In the genomic region with DNA sequence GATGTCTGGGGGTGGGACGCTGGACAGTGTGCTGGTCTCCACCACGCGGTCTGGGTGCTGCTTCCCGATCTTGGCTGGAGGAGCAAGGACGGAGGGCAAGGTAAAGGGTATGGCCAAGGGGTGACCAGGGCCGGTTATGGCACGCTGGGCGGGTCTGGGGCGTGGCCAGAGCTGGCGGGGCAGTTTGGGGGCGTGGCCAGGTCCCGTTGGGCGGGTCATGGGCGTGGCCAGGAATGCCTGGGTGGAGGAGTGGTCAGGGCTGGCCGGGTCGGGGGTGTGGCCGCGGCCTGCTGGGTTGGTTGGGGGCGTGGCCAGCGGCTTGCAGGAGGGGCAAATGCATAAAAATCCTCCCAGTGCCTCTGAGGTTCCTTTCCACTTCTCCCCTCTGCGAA, we compare ENCODE assay signal across 9 cellular contexts. TPM values are rescaled to one million over a fixed set of nuclear protein-coding genes. Genes with fewer than 3 reads are reported as not detected.
DNase-seq lines count a peak whose midpoint lies in the region; ATAC-seq, FAIRE-seq and TF ChIP-seq lines count a peak whose summit lies in the region.
"Had no signal": no experiment of that assay in that cellular context is flagged by ENCODE, and none has a peak within 500 bp of the region (broad histone marks: within the 10 kb centered on the region; RNA-seq: fewer than 3 reads in every experiment).

No MANE protein-coding gene starts in this region.

- H4K91ac ChIP-seq in H1 (replicated peaks; ENCODE audit: insufficient read length, low read length) (no peak overlapping the region), neuronal stem cell (ENCODE audit: low read depth, low read length, poor library complexity) (no peak overlapping the region)

- H3K27me3 Mint-ChIP-seq in mesothelial cell of epicardium (ENCODE audit: low read depth): no peaks in the 10 kb centered on the region

- H3K4me1 ChIP-seq in H1 (replicated peaks in 1 of 4; ENCODE audit: control insufficient read depth in 3 of 4, insufficient read depth in 4 of 4, low read length in 3 of 4): peaks cover 0 to 4% (median 2%) of the 10 kb centered on the region in 4 experiments; a peak in 3 of 7 replicates
- no peaks in the 10 kb centered on the region for H3K4me1 ChIP-seq in neuronal stem cell (ENCODE audit: control insufficient read depth in 2 of 2, insufficient read depth in 1 of 2, low read depth in 1 of 2, low read length in 2 of 2)

- H3K27ac ChIP-seq in H1 (ENCODE audit: low read depth, low read length) (no peak overlapping the region; the same call in 1 of the 2 replicates), neuronal stem cell (replicated peaks; ENCODE audit: low read length) (no peak overlapping the region)

- no peak overlapping the region for H2BK20ac ChIP-seq in H1 (ENCODE audit: low read length)

- no peak for TF ChIP-seq POLR2A in H1 (IDR thresholded peaks at IDR 0.05; ENCODE audit: control extremely low read depth in 1 of 2, low read depth in 2 of 2, low read length in 2 of 2)

- H2BK12ac ChIP-seq in H1 (ENCODE audit: low read depth, low read length) (peak overlapping the region; percentile 60; the same call in 1 of the 2 replicates), neuronal stem cell (ENCODE audit: low read length) (no peak overlapping the region)

- H3K27me3 ChIP-seq in H1 (replicated peaks in 1 of 4; ENCODE audit: control insufficient read depth in 3 of 4, extremely low read depth in 1 of 4, insufficient read depth in 3 of 4, low read length in 3 of 4) (no peaks in the 10 kb centered on the region), neuronal stem cell (ENCODE audit: control insufficient read depth in 3 of 3, insufficient read depth in 3 of 3, low read depth in 1 of 3, low read length in 3 of 3) (no peaks in the 10 kb centered on the region)
- H3K27me3 ChIP-seq: neutrophil had no signal

- no peaks in the 10 kb centered on the region for H3K79me2 ChIP-seq in H1 (ENCODE audit: control insufficient read depth in 1 of 2, insufficient read depth in 2 of 2, low read length in 2 of 2)

- no peak overlapping the region for H3K4me3 ChIP-seq in H1 (ENCODE audit: extremely low read depth in 1 of 4, insufficient read depth in 2 of 4, low read depth in 3 of 4, low read length in 4 of 4)
- H3K4me3 ChIP-seq in neuronal stem cell (ENCODE audit: low read length in 2 of 2): no peak overlapping the region

- no peak overlapping the region for H2BK5ac ChIP-seq in H1 (ENCODE audit: low read depth, low read length)
- no peak overlapping the region for H2BK5ac ChIP-seq in neuronal stem cell (ENCODE audit: low read length)

- no peak overlapping the region for H3K56ac ChIP-seq in H1 (replicated peaks; ENCODE audit: insufficient read length, low read depth, low read length)

- TF ChIP-seq RAD21 in H1 (IDR thresholded peaks at IDR 0.05 in 1 of 2, conservative IDR thresholded peaks at IDR 0.05 in 1 of 2; ENCODE audit: low read depth in 2 of 2, low read length in 2 of 2): no peak

- H3K9ac ChIP-seq in H1 (replicated peaks in 1 of 4; ENCODE audit: extremely low read depth in 1 of 4, low read depth in 3 of 4, low read length in 3 of 4) (no peak overlapping the region), neuronal stem cell (ENCODE audit: low read depth, low read length, poor library complexity) (no peak overlapping the region)

- FAIRE-seq in RCC 7860 (lab: Jason Lieb, UNC) (no peak), H1 (lab: Jason Lieb, UNC) (no peak)

- H3K18ac ChIP-seq in H1 (ENCODE audit: extremely low read depth, low read length): peak overlapping the region; percentile 38; the same call in 1 of the 2 replicates
- no peak overlapping the region for H3K18ac ChIP-seq in neuronal stem cell (ENCODE audit: low read length)

- DNase-seq in activated effector memory CD4-positive, alpha-beta T cell treated with anti-CD3 and anti-CD28 coated beads, Interleukin-2, amount 50 U/mL, for 16 hours: peak; percentile 77
- no peak for DNase-seq in activated effector memory CD4-positive, alpha-beta T cell treated with Interleukin-2 at 50 U/mL for 16 hours
- DNase-seq in RCC 7860 (ENCODE audit: low spot score) (peak; percentile 16), H1 (ENCODE audit: low read depth in 1 of 2, low spot score in 2 of 2) (peak in 1 of 2 experiments; percentile 100), neuronal stem cell (ENCODE audit: low spot score) (peak; percentile 57), mesothelial cell of epicardium (ENCODE audit: low spot score in 2 of 2, unreplicated experiment in 2 of 2) (no peak)

- H4K8ac ChIP-seq in H1 (ENCODE audit: extremely low read depth, insufficient read depth, low read length) (no peak overlapping the region), neuronal stem cell (ENCODE audit: low read depth, low read length) (no peak overlapping the region)

- H3K79me1 ChIP-seq in H1 (ENCODE audit: low read depth, low read length) (no peaks in the 10 kb centered on the region), neuronal stem cell (ENCODE audit: low read depth, low read length) (peaks cover 11% of the 10 kb centered on the region)

- no peak overlapping the region for H3K4me3 Mint-ChIP-seq in mesothelial cell of epicardium

- H3K9me3 Mint-ChIP-seq in mesothelial cell of epicardium: no peaks in the 10 kb centered on the region

- H4K20me1 ChIP-seq in H1 (replicated peaks in 1 of 2; ENCODE audit: control insufficient read depth in 1 of 2, insufficient read depth in 2 of 2, low read length in 2 of 2): peaks cover 0 to 2% of the 10 kb centered on the region in 2 experiments

- no peak overlapping the region for H3K4ac ChIP-seq in H1 (replicated peaks; ENCODE audit: insufficient read length, low read depth, low read length)
- H3K4ac ChIP-seq in neuronal stem cell (ENCODE audit: low read length): no peak overlapping the region

- 52% methylated on average over 21 of the region's 21 CpGs; no CpG with 5 or more reads in 1 of the 2 experiments for WGBS in H1 (ENCODE audit: extremely low coverage in 1 of 2, insufficient coverage in 1 of 2, insufficient read length in 1 of 2, insufficient replicate concordance in 2 of 2, low coverage in 1 of 2, low lambda C conversion rate in 2 of 2, missing lambda C conversion rate in 1 of 2), 2 experiments
- WGBS in neuronal stem cell (ENCODE audit: extremely low coverage in 2 of 2, insufficient read length in 2 of 2, insufficient replicate concordance in 1 of 2), 2 donors: no CpG with 5 or more reads among the region's 21 CpGs

- no peak overlapping the region for H2AFZ ChIP-seq in H1 (ENCODE audit: low read length)
- H2AFZ ChIP-seq in neuronal stem cell (ENCODE audit: low read length): no peak overlapping the region

- no peak for ATAC-seq in HG02763 (IDR thresholded peaks at IDR 0.05; ENCODE audit: unreplicated experiment)
- no peak for ATAC-seq in HG02759 (IDR thresholded peaks at IDR 0.05; ENCODE audit: unreplicated experiment)

- no peaks in the 10 kb centered on the region for H3K4me1 Mint-ChIP-seq in mesothelial cell of epicardium

- no peak for TF ChIP-seq EP300 in H1 (IDR thresholded peaks at IDR 0.05; ENCODE audit: borderline replicate concordance in 1 of 2, low read depth in 2 of 2, low read length in 2 of 2)

- no peaks in the 10 kb centered on the region for H3K23me2 ChIP-seq in H1 (ENCODE audit: low read depth, low read length)

- no peaks in the 10 kb centered on the region for H3K9me3 ChIP-seq in H1 (ENCODE audit: insufficient read depth in 2 of 2, low read depth in 1 of 2, low read length in 1 of 2)
- no peaks in the 10 kb centered on the region for H3K9me3 ChIP-seq in neuronal stem cell (replicated peaks in 1 of 2; ENCODE audit: control insufficient read depth in 2 of 2, insufficient read depth in 1 of 2, low read depth in 1 of 2, low read length in 2 of 2)
- H3K9me3 ChIP-seq: neutrophil had no signal

- H3K23ac ChIP-seq in H1 (ENCODE audit: insufficient read length) (no peak overlapping the region), neuronal stem cell (ENCODE audit: low read depth, low read length, poor library complexity) (peak overlapping the region; percentile 97)

- H2AK5ac ChIP-seq in H1 (ENCODE audit: low read depth, low read length) (no peak overlapping the region), neuronal stem cell (ENCODE audit: low read depth, low read length) (peak overlapping the region; percentile 81)

- TF ChIP-seq CTCF in H1 (IDR thresholded peaks at IDR 0.05; ENCODE audit: control extremely low read depth in 1 of 3, insufficient read depth in 1 of 3, low read depth in 1 of 3, low read length in 3 of 3): no peak
- no peak for TF ChIP-seq CTCF in mesothelial cell of epicardium (IDR thresholded peaks at IDR 0.05; ENCODE audit: unreplicated experiment)

- no peak overlapping the region for H3K14ac ChIP-seq in H1 (ENCODE audit: insufficient read length)
- H3K14ac ChIP-seq in neuronal stem cell (ENCODE audit: low read length): peak overlapping the region; percentile 47

- H2BK120ac ChIP-seq in H1 (replicated peaks; ENCODE audit: low read depth, low read length) (no peak overlapping the region), neuronal stem cell (ENCODE audit: low read depth, low read length) (no peak overlapping the region)

- H4K5ac ChIP-seq in H1 (ENCODE audit: insufficient read length, low read depth, low read length): no peak overlapping the region

- H3K36me3 ChIP-seq in H1 (ENCODE audit: control insufficient read depth in 2 of 4, insufficient read depth in 4 of 4, low read length in 3 of 4) (peaks cover 2 to 51% (median 7%) of the 10 kb centered on the region in 4 experiments; a peak in 4 of 8 replicates), neuronal stem cell (replicated peaks in 1 of 2; ENCODE audit: control insufficient read depth in 2 of 2, insufficient read depth in 2 of 2, low read length in 2 of 2) (peaks cover 17 to 87% of the 10 kb centered on the region in 2 donors)

- CTCF ChIA-PET in H1 (lab: Charles Lee; ENCODE audit: partially characterized antibody): interaction anchor here (0.9 to 4.2 kb wide), 6 partner anchors 10 to 200 kb away, joined by 3 to 17 read pairs (median 6); no protein-coding TSS in a partner anchor

- POLR2A ChIA-PET in H1 (lab: Charles Lee; ENCODE audit: partially characterized antibody): interaction anchor here (0.6 to 1.9 kb wide), 9 partner anchors 10 to 147 kb away, joined by 3 to 7 read pairs (median 4); a partner anchor contains a TSS

- H2BK15ac ChIP-seq in H1 (ENCODE audit: low read length) (no peak overlapping the region), neuronal stem cell (ENCODE audit: low read length) (no peak overlapping the region)

- H3K4me2 ChIP-seq in H1 (ENCODE audit: insufficient read depth in 1 of 2, low read depth in 2 of 2, low read length in 2 of 2) (no peak overlapping the region), neuronal stem cell (ENCODE audit: insufficient read depth, low read length, poor library complexity, severe bottlenecking) (no peak overlapping the region)

- no peak overlapping the region for H3K27ac Mint-ChIP-seq in mesothelial cell of epicardium

- peaks cover 18% of the 10 kb centered on the region for H3K36me3 Mint-ChIP-seq in mesothelial cell of epicardium

RNA-seq across cellular contexts. Expression of a gene that starts 19.2 kb away (rescaled TPM):
- 342 and 355 TPM in 2 replicates for total RNA-seq in H1 (2021; fragmentation: NEBNext Ultra II Directional; extraction: Animal tissue kit (Norgen Biotek cat#: 25700))
- polyA plus RNA-seq in H1 (2011; rRNA removed): 693 and 947 TPM in 2 replicates
- polyA plus RNA-seq in H1 (2011; cell fraction: cytosol; rRNA removed): 779 TPM
- polyA plus RNA-seq in H1 (2011; cell fraction: nucleus; rRNA removed): 730 TPM
- 475 to 711 TPM (median 640 TPM) in 4 replicates for polyA plus RNA-seq in H1 (2012, experiment 1 of 2)
- polyA plus RNA-seq in H1 (2012, experiment 2 of 2): 958 TPM
- 575 TPM for polyA plus RNA-seq in H1 (2013, experiment 1 of 2)
- 562 TPM for polyA plus RNA-seq in H1 (2013, experiment 2 of 2)
- polyA minus RNA-seq in H1 (2011; rRNA and poly(A)+ RNA removed): 186 and 191 TPM in 2 replicates
- polyA minus RNA-seq in H1 (2011; cell fraction: cytosol; rRNA and poly(A)+ RNA removed): 297 TPM
- polyA minus RNA-seq in H1 (2011; cell fraction: nucleus; rRNA and poly(A)+ RNA removed): 155 TPM
- 755 TPM for polyA plus RNA-seq in neuronal stem cell (2013, experiment 1 of 2)
- polyA plus RNA-seq in neuronal stem cell (2013, experiment 2 of 2): 706 TPM
- 190 to 208 TPM (median 201 TPM) in 3 replicates for total RNA-seq in mesothelial cell of epicardium

RNA-seq across cellular contexts. Expression of a gene that starts 27.8 kb away (rescaled TPM):
- 274 and 281 TPM in 2 replicates for total RNA-seq in H1 (2021; fragmentation: NEBNext Ultra II Directional; extraction: Animal tissue kit (Norgen Biotek cat#: 25700))
- polyA plus RNA-seq in H1 (2011; rRNA removed): 381 and 483 TPM in 2 replicates
- polyA plus RNA-seq in H1 (2011; cell fraction: cytosol; rRNA removed): 378 TPM
- 283 TPM for polyA plus RNA-seq in H1 (2011; cell fraction: nucleus; rRNA removed)
- polyA plus RNA-seq in H1 (2012, experiment 1 of 2): 286 to 416 TPM (median 379 TPM) in 4 replicates
- polyA plus RNA-seq in H1 (2012, experiment 2 of 2): 296 TPM
- 195 TPM for polyA plus RNA-seq in H1 (2013, experiment 1 of 2)
- 204 TPM for polyA plus RNA-seq in H1 (2013, experiment 2 of 2)
- 110 and 140 TPM in 2 replicates for polyA minus RNA-seq in H1 (2011; rRNA and poly(A)+ RNA removed)
- 128 TPM for polyA minus RNA-seq in H1 (2011; cell fraction: cytosol; rRNA and poly(A)+ RNA removed)
- 125 TPM for polyA minus RNA-seq in H1 (2011; cell fraction: nucleus; rRNA and poly(A)+ RNA removed)
- polyA plus RNA-seq in neuronal stem cell (2013, experiment 1 of 2): 201 TPM
- polyA plus RNA-seq in neuronal stem cell (2013, experiment 2 of 2): 197 TPM
- 137 to 145 TPM (median 143 TPM) in 3 replicates for total RNA-seq in mesothelial cell of epicardium

RNA-seq across cellular contexts. Expression of a gene that starts 51.1 kb away (rescaled TPM):
- 31.4 and 37.4 TPM in 2 replicates for total RNA-seq in H1 (2021; fragmentation: NEBNext Ultra II Directional; extraction: Animal tissue kit (Norgen Biotek cat#: 25700))
- 12.2 and 21.3 TPM in 2 replicates for polyA plus RNA-seq in H1 (2011; rRNA removed)
- 12.8 TPM for polyA plus RNA-seq in H1 (2011; cell fraction: cytosol; rRNA removed)
- 67.3 TPM for polyA plus RNA-seq in H1 (2011; cell fraction: nucleus; rRNA removed)
- 21.4 to 33.6 TPM (median 24.5 TPM) in 4 replicates for polyA plus RNA-seq in H1 (2012, experiment 1 of 2)
- 13.6 TPM for polyA plus RNA-seq in H1 (2012, experiment 2 of 2)
- polyA plus RNA-seq in H1 (2013, experiment 1 of 2): 16.0 TPM
- 14.4 TPM for polyA plus RNA-seq in H1 (2013, experiment 2 of 2)
- polyA minus RNA-seq in H1 (2011; rRNA and poly(A)+ RNA removed): 10.0 and 10.6 TPM in 2 replicates
- 23.1 TPM for polyA minus RNA-seq in H1 (2011; cell fraction: cytosol; rRNA and poly(A)+ RNA removed)
- polyA minus RNA-seq in H1 (2011; cell fraction: nucleus; rRNA and poly(A)+ RNA removed): 23.4 TPM
- polyA plus RNA-seq in neuronal stem cell (2013, experiment 1 of 2): 13.3 TPM
- 13.9 TPM for polyA plus RNA-seq in neuronal stem cell (2013, experiment 2 of 2)
- total RNA-seq in mesothelial cell of epicardium: 48.5 to 56.1 TPM (median 53.0 TPM) in 3 replicates

RNA-seq across cellular contexts. Expression of a gene that starts 56.0 kb away (rescaled TPM):
- 41.8 and 43.6 TPM in 2 replicates for total RNA-seq in H1 (2021; fragmentation: NEBNext Ultra II Directional; extraction: Animal tissue kit (Norgen Biotek cat#: 25700))
- polyA plus RNA-seq in H1 (2011; rRNA removed): 31.4 and 40.2 TPM in 2 replicates
- 36.8 TPM for polyA plus RNA-seq in H1 (2011; cell fraction: cytosol; rRNA removed)
- 67.4 TPM for polyA plus RNA-seq in H1 (2011; cell fraction: nucleus; rRNA removed)
- polyA plus RNA-seq in H1 (2012, experiment 1 of 2): 26.5 to 43.1 TPM (median 35.3 TPM) in 4 replicates
- 29.2 TPM for polyA plus RNA-seq in H1 (2012, experiment 2 of 2)
- polyA plus RNA-seq in H1 (2013, experiment 1 of 2): 16.7 TPM
- polyA plus RNA-seq in H1 (2013, experiment 2 of 2): 16.2 TPM
- 13.6 and 19.9 TPM in 2 replicates for polyA minus RNA-seq in H1 (2011; rRNA and poly(A)+ RNA removed)
- polyA minus RNA-seq in H1 (2011; cell fraction: cytosol; rRNA and poly(A)+ RNA removed): 28.4 TPM
- polyA minus RNA-seq in H1 (2011; cell fraction: nucleus; rRNA and poly(A)+ RNA removed): 25.1 TPM
- polyA plus RNA-seq in neuronal stem cell (2013, experiment 1 of 2): 6.9 TPM
- polyA plus RNA-seq in neuronal stem cell (2013, experiment 2 of 2): 7.4 TPM
- 2.4 to 3.8 TPM (median 3.2 TPM) in 3 replicates for total RNA-seq in mesothelial cell of epicardium

Comparison
In these comparisons a context has a peak if more than half of its experiments do, and no peak if none do; other contexts are left out.
1. DNase-seq: peak in activated effector memory CD4-positive, alpha-beta T cell treated with anti-CD3 and anti-CD28 coated beads, Interleukin-2, amount 50 U/mL, for 16 hours (single experiment), RCC 7860 (single experiment) and neuronal stem cell (single experiment); none in activated effector memory CD4-positive, alpha-beta T cell treated with Interleukin-2 at 50 U/mL for 16 hours (single experiment) and mesothelial cell of epicardium (0 of 2).